Comparison of ENCODE assay signal across 8 cellular contexts in genomic region chr11:64207247-64208085, GRCh38. TPM values are rescaled to one million over a fixed set of nuclear protein-coding genes. Genes with fewer than 3 reads are reported as not detected.
DNase-seq lines count a peak whose midpoint lies in the region; ATAC-seq and TF ChIP-seq lines count a peak whose summit lies in the region.

No MANE protein-coding gene starts in this region.

- H3K9ac ChIP-seq in neural progenitor cell, result no peak overlapping the region

- POLR2A ChIA-PET in activated CD4-positive, alpha-beta T cell treated with anti-CD3 and anti-CD28 coated beads, Interleukin-2, amount 10 ng/mL, durations not matched to agents 7 days and 5 days (lab: Charles Lee), result interaction anchor here (0.9 kb wide), 2 partner anchors 20 to 110 kb away, joined by 4 to 7 read pairs; partner anchors contain the start of genes PRDX5 and TRMT112

- peaks cover 65% of the 10 kb centered on the region for H3K36me3 Mint-ChIP-seq in activated CD4-positive, alpha-beta T cell treated with anti-CD3 and anti-CD28 coated beads, Interleukin-2, amount 10 ng/mL, durations not matched to agents 7 days and 5 days (ENCODE audit: low read depth)
- peaks cover 17% of the 10 kb centered on the region for H3K36me3 Mint-ChIP-seq in neural progenitor cell

- no peaks in the 10 kb centered on the region for H3K9me3 ChIP-seq in effector memory CD4-positive, alpha-beta T cell (ENCODE audit: control insufficient read depth, low read length)
- H3K9me3 ChIP-seq in neural progenitor cell (ENCODE audit: low read depth) (no peaks in the 10 kb centered on the region), thymus (ENCODE audit: control insufficient read depth) (no peaks in the 10 kb centered on the region)

- peaks cover 34% of the 10 kb centered on the region for H4K20me1 ChIP-seq in neural progenitor cell (ENCODE audit: low read depth)

- peaks cover 43% of the 10 kb centered on the region for H3K4me1 ChIP-seq in effector memory CD4-positive, alpha-beta T cell (ENCODE audit: control insufficient read depth, insufficient read depth, low read length, poor library complexity, severe bottlenecking)
- H3K4me1 ChIP-seq in neural progenitor cell, result peaks cover 8% of the 10 kb centered on the region
- peaks cover 12% of the 10 kb centered on the region for H3K4me1 ChIP-seq in thymus (ENCODE audit: control insufficient read depth, insufficient read depth, low read length)

- H3K79me2 ChIP-seq in neural progenitor cell (ENCODE audit: low read depth), result no peaks in the 10 kb centered on the region

- no peaks in the 10 kb centered on the region for H3K27me3 ChIP-seq in effector memory CD4-positive, alpha-beta T cell (replicated peaks; ENCODE audit: control insufficient read depth, insufficient read depth, low read length, poor library complexity, severe bottlenecking)
- H3K27me3 ChIP-seq in neural progenitor cell (no peaks in the 10 kb centered on the region), thymus (ENCODE audit: control insufficient read depth, insufficient read depth) (no peaks in the 10 kb centered on the region)

- peaks cover 48% of the 10 kb centered on the region for H3K36me3 ChIP-seq in effector memory CD4-positive, alpha-beta T cell (ENCODE audit: control insufficient read depth, insufficient read depth, low read length)
- H3K36me3 ChIP-seq in neural progenitor cell (no peaks in the 10 kb centered on the region), thymus (ENCODE audit: control insufficient read depth, insufficient read depth) (peaks cover 56% of the 10 kb centered on the region)

- H3K4me2 ChIP-seq in neural progenitor cell, result no peak overlapping the region

- peak overlapping the region; percentile 94 for H3K27ac Mint-ChIP-seq in activated CD4-positive, alpha-beta T cell treated with anti-CD3 and anti-CD28 coated beads, Interleukin-2, amount 10 ng/mL, durations not matched to agents 7 days and 5 days
- no peak overlapping the region for H3K27ac Mint-ChIP-seq in neural progenitor cell

- H3K4me3 Mint-ChIP-seq in activated CD4-positive, alpha-beta T cell treated with anti-CD3 and anti-CD28 coated beads, Interleukin-2, amount 10 ng/mL, durations not matched to agents 7 days and 5 days, result peak overlapping the region; percentile 89
- H3K4me3 Mint-ChIP-seq in neural progenitor cell, result no peak overlapping the region

- H3K27ac ChIP-seq in effector memory CD4-positive, alpha-beta T cell (ENCODE audit: insufficient read depth, low read length, poor library complexity, severe bottlenecking), result peak overlapping the region; percentile 81
- no peak overlapping the region for H3K27ac ChIP-seq in neural progenitor cell
- peak overlapping the region; percentile 86 for H3K27ac ChIP-seq in thymus (ENCODE audit: low read depth)

- ATAC-seq in GM19452 (IDR thresholded peaks at IDR 0.05; ENCODE audit: unreplicated experiment), result peak; percentile 69

- peaks cover 59% of the 10 kb centered on the region for H3K4me1 Mint-ChIP-seq in activated CD4-positive, alpha-beta T cell treated with anti-CD3 and anti-CD28 coated beads, Interleukin-2, amount 10 ng/mL, durations not matched to agents 7 days and 5 days
- peaks cover 16% of the 10 kb centered on the region for H3K4me1 Mint-ChIP-seq in neural progenitor cell

- DNase-seq in AG10803 (ENCODE audit: low read depth) (peak; percentile 77), neural progenitor cell (ENCODE audit: low spot score) (peak; percentile 2), GOT3 (lab: John Stamatoyannopoulos, UW) (no peak)
- DNase-seq in Jurkat, Clone E6-1 (ENCODE audit: low read depth, low spot score), result peak; percentile 84
- DNase-seq in activated CD4-positive, alpha-beta T cell treated with anti-CD3 and anti-CD28 coated beads, Interleukin-2, amount 10 ng/mL, durations not matched to agents 7 days and 5 days, result peak; percentile 84
- peak; percentile 46 to 54 (median 46) for DNase-seq in effector memory CD4-positive, alpha-beta T cell

- CTCF ChIA-PET in activated CD4-positive, alpha-beta T cell treated with anti-CD3 and anti-CD28 coated beads, Interleukin-2, amount 10 ng/mL, durations not matched to agents 7 days and 5 days (lab: Charles Lee), result interaction anchor here (0.9 to 10.1 kb wide), 17 partner anchors 10 to 161 kb away, joined by 3 to 141 read pairs (median 5); partner anchors contain the start of genes DNAJC4, ESRRA, MACROD1 and NUDT22

- no peaks in the 10 kb centered on the region for H3K27me3 Mint-ChIP-seq in activated CD4-positive, alpha-beta T cell treated with anti-CD3 and anti-CD28 coated beads, Interleukin-2, amount 10 ng/mL, durations not matched to agents 7 days and 5 days
- H3K27me3 Mint-ChIP-seq in neural progenitor cell (ENCODE audit: insufficient read depth, low read depth), result peaks cover 8% of the 10 kb centered on the region

- H3F3A ChIP-seq in neural progenitor cell (ENCODE audit: low read depth), result peaks cover 28% of the 10 kb centered on the region

- TF ChIP-seq CTCF in AG10803 (conservative IDR thresholded peaks at IDR 0.05; ENCODE audit: low read length), result no peak; the same call in 1 of the 2 replicates
- TF ChIP-seq CTCF in neural progenitor cell (IDR thresholded peaks at IDR 0.05), result no peak

- no peaks in the 10 kb centered on the region for H3K9me3 Mint-ChIP-seq in activated CD4-positive, alpha-beta T cell treated with anti-CD3 and anti-CD28 coated beads, Interleukin-2, amount 10 ng/mL, durations not matched to agents 7 days and 5 days
- no peaks in the 10 kb centered on the region for H3K9me3 Mint-ChIP-seq in neural progenitor cell

- no peak overlapping the region for H2AFZ ChIP-seq in neural progenitor cell (replicated peaks)

- H3K4me3 ChIP-seq in AG10803 (ENCODE audit: low read length) (no peak overlapping the region), neural progenitor cell (no peak overlapping the region), thymus (ENCODE audit: low read length) (peak overlapping the region; percentile 70)
- H3K4me3 ChIP-seq in Jurkat, Clone E6-1 (ENCODE audit: low read length), result peak overlapping the region; percentile 96
- H3K4me3 ChIP-seq in effector memory CD4-positive, alpha-beta T cell (ENCODE audit: insufficient read depth, low read depth, low read length, poor library complexity, severe bottlenecking), result peak overlapping the region; percentile 84

- WGBS in thymus, result 3% methylated on average over 31 of the region's 31 CpGs

RNA-seq across cellular contexts. Expression of gene FERMT3, which starts 0.9 kb away (rescaled TPM):
- 125 TPM for polyA plus RNA-seq in Jurkat, Clone E6-1 (2012; ENCODE audit: insufficient read depth, insufficient read length)
- total RNA-seq in activated CD4-positive, alpha-beta T cell treated with anti-CD3 and anti-CD28 coated beads, Interleukin-2, amount 10 ng/mL, durations not matched to agents 7 days and 5 days, result 100 to 1,000 TPM; 190 to 207 TPM
- total RNA-seq in neural progenitor cell (ENCODE audit: low replicate concordance), result 0.31 TPM in 1 of 2 replicates, not detected in the other
- polyA plus RNA-seq in thymus, result 91.0 TPM

RNA-seq across cellular contexts. Expression of gene TRPT1, which starts 18.5 kb away (rescaled TPM):
- 73.2 TPM for polyA plus RNA-seq in Jurkat, Clone E6-1 (2012; ENCODE audit: insufficient read depth, insufficient read length)
- 10 to 100 TPM; 20.0 to 26.5 TPM for total RNA-seq in activated CD4-positive, alpha-beta T cell treated with anti-CD3 and anti-CD28 coated beads, Interleukin-2, amount 10 ng/mL, durations not matched to agents 7 days and 5 days
- 17.5 and 63.4 TPM in 2 replicates for total RNA-seq in neural progenitor cell (ENCODE audit: low replicate concordance)
- polyA plus RNA-seq in thymus, result 66.7 TPM

RNA-seq across cellular contexts. Expression of gene NUDT22, which starts 18.6 kb away (rescaled TPM):
- polyA plus RNA-seq in Jurkat, Clone E6-1 (2012; ENCODE audit: insufficient read depth, insufficient read length), result 47.9 TPM
- 10 to 100 TPM; 70.2 to 82.1 TPM for total RNA-seq in activated CD4-positive, alpha-beta T cell treated with anti-CD3 and anti-CD28 coated beads, Interleukin-2, amount 10 ng/mL, durations not matched to agents 7 days and 5 days
- 23.5 and 28.8 TPM in 2 replicates for total RNA-seq in neural progenitor cell (ENCODE audit: low replicate concordance)
- polyA plus RNA-seq in thymus, result 93.2 TPM

RNA-seq across cellular contexts. Expression of gene STIP1, which starts 21.5 kb away (rescaled TPM):
- polyA plus RNA-seq in Jurkat, Clone E6-1 (2012; ENCODE audit: insufficient read depth, insufficient read length), result 396 TPM
- 100 to 1,000 TPM; 211 to 213 TPM for total RNA-seq in activated CD4-positive, alpha-beta T cell treated with anti-CD3 and anti-CD28 coated beads, Interleukin-2, amount 10 ng/mL, durations not matched to agents 7 days and 5 days
- total RNA-seq in neural progenitor cell (ENCODE audit: low replicate concordance), result 252 and 254 TPM in 2 replicates
- polyA plus RNA-seq in thymus, result 46.7 TPM

RNA-seq across cellular contexts. Expression of gene DNAJC4, which starts 22.9 kb away (rescaled TPM):
- 45.4 TPM for polyA plus RNA-seq in Jurkat, Clone E6-1 (2012; ENCODE audit: insufficient read depth, insufficient read length)
- 10 to 100 TPM; 39.5 to 40.5 TPM for total RNA-seq in activated CD4-positive, alpha-beta T cell treated with anti-CD3 and anti-CD28 coated beads, Interleukin-2, amount 10 ng/mL, durations not matched to agents 7 days and 5 days
- total RNA-seq in neural progenitor cell (ENCODE audit: low replicate concordance), result 3.9 and 18.1 TPM in 2 replicates
- polyA plus RNA-seq in thymus, result 134 TPM

Comparison
In these comparisons a context has a peak if more than half of its experiments do, and no peak if none do; other contexts are left out.
1. H3K4me3 ChIP-seq: peak in Jurkat, Clone E6-1 (single experiment), effector memory CD4-positive, alpha-beta T cell (single experiment) and thymus (single experiment); none in AG10803 (single experiment) and neural progenitor cell (single experiment).
2. RNA of gene FERMT3, which starts 0.9 kb away (total RNA-seq): 190 to 207 TPM in activated CD4-positive, alpha-beta T cell treated with anti-CD3 and anti-CD28 coated beads, Interleukin-2, amount 10 ng/mL, durations not matched to agents 7 days and 5 days; 0.31 TPM in neural progenitor cell; every median in the first group is over 100 times any median in the second.